ENCODE assay signal across 13 cellular contexts in genomic region chr15:33298631-33299030, GRCh38. TPM values are rescaled to one million over a fixed set of nuclear protein-coding genes. Genes with fewer than 3 reads are reported as not detected.
"Had no signal": no experiment of that assay in that cellular context is flagged by ENCODE, and none has a peak within 500 bp of the region (broad histone marks: within the 10 kb centered on the region; RNA-seq: fewer than 3 reads in every experiment).

No MANE protein-coding gene starts in this region.

- H3K4me3 Mint-ChIP-seq: T-helper 2 cell treated with Interferon-gamma antibody and Interleukin-4, amounts not matched to agents 5 μg/mL and 100 μg/mL, for 36 hours had no signal

- H3K27me3 ChIP-seq: brain microvascular endothelial cell had no signal

- H3K4me3 ChIP-seq: left ventricle myocardium inferior, stomach, thoracic aorta had no signal

- DNase-seq: activated T-cell treated with anti-CD3 and anti-CD28 coated beads, Interleukin-2, amount 50 U/mL, for 1 hour; amniotic stem cell; brain microvascular endothelial cell; dermis blood vessel endothelial cell; left ventricle myocardium inferior; mesenchymal stem cell; stimulated activated CD4-positive, alpha-beta T cell treated with anti-CD3 and anti-CD28 coated beads, Interleukin-15, amount 100 ng/mL, for 24 hours; stomach had no signal

- ATAC-seq: activated CD4-positive, CD25-positive, alpha-beta regulatory T cell treated with anti-CD3 and anti-CD28 coated beads, Interleukin-2, amount 50 U/mL, for 24 hours; activated naive CD4-positive, alpha-beta T cell treated with anti-CD3 and anti-CD28 coated beads, Interleukin-2, amount 50 U/mL, for 72 hours had no signal

- H3K27ac ChIP-seq: brain microvascular endothelial cell, left ventricle myocardium inferior, stomach, thoracic aorta had no signal

- H3K36me3 Mint-ChIP-seq: activated naive CD4-positive, alpha-beta T cell treated with anti-CD3 and anti-CD28 coated beads, Interleukin-2, amount 50 U/mL, for 72 hours had no signal

- H3K4me1 ChIP-seq: left ventricle myocardium inferior had no signal

- H3K36me3 ChIP-seq: brain microvascular endothelial cell, left ventricle myocardium inferior, stomach, thoracic aorta had no signal

- H3K9me3 ChIP-seq: left ventricle myocardium inferior, stomach, thoracic aorta had no signal

- H3K27ac Mint-ChIP-seq: activated naive CD4-positive, alpha-beta T cell treated with anti-CD3 and anti-CD28 coated beads, Interleukin-2, amount 50 U/mL, for 72 hours; T-helper 2 cell treated with Interferon-gamma antibody and Interleukin-4, amounts not matched to agents 5 μg/mL and 100 μg/mL, for 36 hours had no signal

- H3K9me3 Mint-ChIP-seq: activated naive CD4-positive, alpha-beta T cell treated with anti-CD3 and anti-CD28 coated beads, Interleukin-2, amount 50 U/mL, for 72 hours; T-helper 2 cell treated with Interferon-gamma antibody and Interleukin-4, amounts not matched to agents 5 μg/mL and 100 μg/mL, for 36 hours had no signal

RNA-seq across cellular contexts. Expression of gene RYR3, which starts 12.1 kb away (rescaled TPM):
- total RNA-seq: activated naive CD4-positive, alpha-beta T cell treated with anti-CD3 and anti-CD28 coated beads, Interleukin-2, amount 50 U/mL, for 72 hours; dermis blood vessel endothelial cell; osteoblast had no signal
